Comparison of ENCODE assay signal across 15 cellular contexts in genomic region chr17:52751051-52751450, GRCh38.
"Had no signal": no experiment of that assay in that cellular context is flagged by ENCODE, and none has a peak within 500 bp of the region (broad histone marks: within the 10 kb centered on the region; RNA-seq: fewer than 3 reads in every experiment).

No MANE protein-coding gene starts in this region.

- H3K4me1 ChIP-seq: upper lobe of right lung had no signal

- H3K27ac ChIP-seq: upper lobe of right lung, WERI-Rb-1 had no signal

- H3K36me3 ChIP-seq: upper lobe of right lung, WERI-Rb-1 had no signal

- H3K9me3 ChIP-seq: upper lobe of right lung had no signal

- DNase-seq: activated CD4-positive, alpha-beta T cell treated with anti-CD3 and anti-CD28 coated beads for 36 hours; activated CD4-positive, alpha-beta T cell treated with anti-CD3 and anti-CD28 coated beads, Interleukin-2, amount 50 U/mL, for 48 hours; activated CD8-positive, alpha-beta memory T cell treated with anti-CD3 and anti-CD28 coated beads, Interleukin-2, amount 10 ng/mL, durations not matched to agents 7 days and 5 days; dermis blood vessel endothelial cell; effector memory CD8-positive, alpha-beta T cell; left colon; midbrain; retina; stimulated activated CD4-positive, alpha-beta T cell treated with anti-CD3 and anti-CD28 coated beads, Interleukin-12 subunit alpha, Interleukin-12 subunit beta, amount 100 ng/mL, for 4 hours; stimulated activated CD4-positive, alpha-beta T cell treated with anti-CD3 and anti-CD28 coated beads, Interleukin-1b, Interleukin-23, amount 100 ng/mL, for 48 hours; stimulated activated CD8-positive, alpha-beta memory T cell treated with anti-CD3 and anti-CD28 coated beads, Interleukin-4, amount 100 ng/mL, for 48 hours; stimulated activated naive CD4-positive, alpha-beta T cell; upper lobe of right lung; WERI-Rb-1 had no signal

- H3K27me3 ChIP-seq: upper lobe of right lung had no signal

- H3K4me3 ChIP-seq: lung, upper lobe of right lung had no signal
